Comparison of ENCODE assay signal across 23 cellular contexts in genomic region chr18:57073516-57074187, GRCh38.
"Had no signal": no experiment of that assay in that cellular context is flagged by ENCODE, and none has a peak within 500 bp of the region (broad histone marks: within the 10 kb centered on the region; RNA-seq: fewer than 3 reads in every experiment).

No MANE protein-coding gene starts in this region.

- DNase-seq: activated CD4-positive, alpha-beta T cell treated with anti-CD3 and anti-CD28 coated beads for 1 hour; activated CD8-positive, alpha-beta memory T cell treated with anti-CD3 and anti-CD28 coated beads for 24 hours; activated CD8-positive, alpha-beta memory T cell treated with anti-CD3 and anti-CD28 coated beads, Interleukin-2, amount 50 U/mL, for 48 hours; activated gamma-delta T cell; activated T-cell treated with anti-CD3 and anti-CD28 coated beads, Interleukin-2, amount 50 U/mL, for 72 hours; colonic mucosa; endodermal cell; foreskin fibroblast; left cardiac atrium; mesenchymal stem cell; mucosa of descending colon; naive B cell; psoas muscle; right cardiac atrium; stimulated activated CD4-positive, alpha-beta T cell treated with anti-CD3 and anti-CD28 coated beads, Interleukin-4, amount 100 ng/mL, for 4 hours; testis had no signal

- H3K27me3 ChIP-seq: ascending aorta, colonic mucosa, testis had no signal

- FAIRE-seq: islet of Langerhans had no signal

- H3K27ac ChIP-seq: ascending aorta, colonic mucosa, epithelial cell of prostate, psoas muscle, testis had no signal

- H3K36me3 Mint-ChIP-seq: activated naive CD4-positive, alpha-beta T cell treated with anti-CD3 and anti-CD28 coated beads, Interleukin-2, amount 50 U/mL, for 24 hours; stimulated activated memory B cell treated with anti-CD40 and anti-IgM and Interleukin-4, amounts not matched to agents 10 μg/mL and 1 μg/mL and 100 μg/mL, for 72 hours; type B pancreatic cell had no signal

- H3K4me1 ChIP-seq: ascending aorta, colonic mucosa, psoas muscle, testis had no signal

- H3K9me3 Mint-ChIP-seq: activated naive CD4-positive, alpha-beta T cell treated with anti-CD3 and anti-CD28 coated beads, Interleukin-2, amount 50 U/mL, for 24 hours; activated T-cell treated with anti-CD3 and anti-CD28 coated beads, Interleukin-2, amount 50 U/mL, for 72 hours; central memory CD8-positive, alpha-beta T cell; endodermal cell; type B pancreatic cell had no signal

- H3K4me3 Mint-ChIP-seq: activated naive CD4-positive, alpha-beta T cell treated with anti-CD3 and anti-CD28 coated beads, Interleukin-2, amount 50 U/mL, for 24 hours; activated T-cell treated with anti-CD3 and anti-CD28 coated beads, Interleukin-2, amount 50 U/mL, for 72 hours; central memory CD8-positive, alpha-beta T cell; endodermal cell; naive B cell; stimulated activated memory B cell treated with anti-CD40 and anti-IgM and Interleukin-4, amounts not matched to agents 10 μg/mL and 1 μg/mL and 100 μg/mL, for 72 hours; type B pancreatic cell had no signal

- ATAC-seq: activated T-cell treated with anti-CD3 and anti-CD28 coated beads, Interleukin-2, amount 50 U/mL, for 72 hours; left cardiac atrium; mucosa of descending colon; psoas muscle; right cardiac atrium; stimulated activated memory B cell treated with anti-CD40 and anti-IgM and Interleukin-4, amounts not matched to agents 10 μg/mL and 1 μg/mL and 100 μg/mL, for 72 hours had no signal

- H3K27ac Mint-ChIP-seq: activated naive CD4-positive, alpha-beta T cell treated with anti-CD3 and anti-CD28 coated beads, Interleukin-2, amount 50 U/mL, for 24 hours; activated T-cell treated with anti-CD3 and anti-CD28 coated beads, Interleukin-2, amount 50 U/mL, for 72 hours; endodermal cell; naive B cell; stimulated activated memory B cell treated with anti-CD40 and anti-IgM and Interleukin-4, amounts not matched to agents 10 μg/mL and 1 μg/mL and 100 μg/mL, for 72 hours; type B pancreatic cell had no signal

- H3K4me3 ChIP-seq: ascending aorta, colonic mucosa, mucosa of descending colon, psoas muscle, testis had no signal

- H3K36me3 ChIP-seq: ascending aorta, colonic mucosa had no signal

- H3K9me3 ChIP-seq: ascending aorta, colonic mucosa, mucosa of descending colon, psoas muscle, testis had no signal
